In the genomic region with DNA sequence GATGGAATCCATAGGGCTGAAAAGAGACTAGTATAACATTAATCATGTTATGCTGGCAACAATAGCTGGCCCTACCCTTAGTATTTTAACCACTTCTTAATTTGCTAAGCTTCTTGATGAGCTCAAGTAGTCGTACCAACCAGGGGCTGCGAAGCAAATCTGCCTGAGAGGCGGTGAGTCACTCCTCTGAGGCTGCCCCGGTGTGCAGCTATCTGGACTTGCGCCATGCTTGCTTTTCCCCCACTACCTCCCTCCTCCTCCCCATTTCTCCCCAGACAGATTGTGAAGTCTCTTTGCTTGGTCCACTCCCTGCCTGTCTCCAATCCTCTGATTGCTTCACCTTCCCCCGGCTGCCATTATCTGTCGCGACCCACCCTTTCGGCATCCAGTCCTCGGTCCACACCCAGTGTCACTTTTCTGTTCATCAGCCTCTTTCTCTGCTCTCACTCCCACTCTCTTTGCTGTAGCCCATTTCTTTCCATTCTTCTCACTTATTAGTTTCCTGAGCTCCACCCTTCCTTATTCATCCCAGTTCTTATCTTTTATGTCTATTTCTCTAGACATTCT, we compare ENCODE assay signal across 2 cellular contexts.
TF ChIP-seq lines count a peak whose summit lies in the region.

No MANE protein-coding gene starts in this region.

TF ChIP-seq in A549, 52 proteins besides CTCF, POLR2A, EP300 and RAD21 (continued from another document):
- TF ChIP-seq FOSL2 (IDR thresholded peaks at IDR 0.05) (no peak), FOSL2 (CRISPR knock-in tag; IDR thresholded peaks at IDR 0.05) (peak; percentile 19; the same call in 1 of the 2 replicates), JUNB (IDR thresholded peaks at IDR 0.05) (no peak), HMGXB4 (CRISPR knock-in tag; IDR thresholded peaks at IDR 0.05; ENCODE audit: borderline replicate concordance) (no peak)
TF ChIP-seq in A549: peak in this region for 1.

TF ChIP-seq in K562, 482 proteins besides CTCF, POLR2A, EP300 and RAD21:
- TF ChIP-seq, protein P1, sequence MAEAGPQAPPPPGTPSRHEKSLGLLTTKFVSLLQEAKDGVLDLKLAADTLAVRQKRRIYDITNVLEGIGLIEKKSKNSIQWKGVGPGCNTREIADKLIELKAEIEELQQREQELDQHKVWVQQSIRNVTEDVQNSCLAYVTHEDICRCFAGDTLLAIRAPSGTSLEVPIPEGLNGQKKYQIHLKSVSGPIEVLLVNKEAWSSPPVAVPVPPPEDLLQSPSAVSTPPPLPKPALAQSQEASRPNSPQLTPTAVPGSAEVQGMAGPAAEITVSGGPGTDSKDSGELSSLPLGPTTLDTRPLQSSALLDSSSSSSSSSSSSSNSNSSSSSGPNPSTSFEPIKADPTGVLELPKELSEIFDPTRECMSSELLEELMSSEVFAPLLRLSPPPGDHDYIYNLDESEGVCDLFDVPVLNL (CRISPR knock-in tag; IDR thresholded peaks at IDR 0.05; ENCODE audit: low read depth): no peak
- TF ChIP-seq CHCHD3 (CRISPR knock-in tag; IDR thresholded peaks at IDR 0.05): no peak
- TF ChIP-seq XRCC4 (IDR thresholded peaks at IDR 0.05; ENCODE audit: extremely low read depth, insufficient read depth, insufficient read length): no peak
- 0 out of 2 replicates have a peak, but pooled peaks have one; percentile 45 for TF ChIP-seq JUN (IDR thresholded peaks at IDR 0.05; ENCODE audit: borderline replicate concordance, low read depth, low read length)
- no peak for TF ChIP-seq JUN (CRISPR knock-in tag; IDR thresholded peaks at IDR 0.05; ENCODE audit: borderline replicate concordance)
- no peak for TF ChIP-seq ZNF232 (CRISPR knock-in tag; IDR thresholded peaks at IDR 0.05)
- peak; percentile 59 for TF ChIP-seq FOSL1 (tag; conservative IDR thresholded peaks at IDR 0.05)
- TF ChIP-seq CEBPB (tag; IDR thresholded peaks at IDR 0.05): peak; percentile 72
- TF ChIP-seq, protein P2, sequence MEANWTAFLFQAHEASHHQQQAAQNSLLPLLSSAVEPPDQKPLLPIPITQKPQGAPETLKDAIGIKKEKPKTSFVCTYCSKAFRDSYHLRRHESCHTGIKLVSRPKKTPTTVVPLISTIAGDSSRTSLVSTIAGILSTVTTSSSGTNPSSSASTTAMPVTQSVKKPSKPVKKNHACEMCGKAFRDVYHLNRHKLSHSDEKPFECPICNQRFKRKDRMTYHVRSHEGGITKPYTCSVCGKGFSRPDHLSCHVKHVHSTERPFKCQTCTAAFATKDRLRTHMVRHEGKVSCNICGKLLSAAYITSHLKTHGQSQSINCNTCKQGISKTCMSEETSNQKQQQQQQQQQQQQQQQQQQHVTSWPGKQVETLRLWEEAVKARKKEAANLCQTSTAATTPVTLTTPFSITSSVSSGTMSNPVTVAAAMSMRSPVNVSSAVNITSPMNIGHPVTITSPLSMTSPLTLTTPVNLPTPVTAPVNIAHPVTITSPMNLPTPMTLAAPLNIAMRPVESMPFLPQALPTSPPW (CRISPR knock-in tag; IDR thresholded peaks at IDR 0.05): peak; percentile 48
- TF ChIP-seq NRF1 (conservative IDR thresholded peaks at IDR 0.05 in 1 of 2, IDR thresholded peaks at IDR 0.05 in 1 of 2): peak; percentile 25 to 30; a peak in 3 of 4 replicates
- TF ChIP-seq CEBPG (CRISPR knock-in tag; IDR thresholded peaks at IDR 0.05): no peak
- TF ChIP-seq CEBPG (tag; conservative IDR thresholded peaks at IDR 0.05 in 1 of 2, IDR thresholded peaks at IDR 0.05 in 1 of 2): peak; percentile 60 to 70
- TF ChIP-seq CBFA2T3 (IDR thresholded peaks at IDR 0.05): peak; percentile 26; the same call in 1 of the 2 replicates
- TF ChIP-seq HDAC1 (IDR thresholded peaks at IDR 0.05): no peak
- TF ChIP-seq RCOR1 (IDR thresholded peaks at IDR 0.05; ENCODE audit: borderline replicate concordance in 1 of 2, low read depth in 2 of 2, low read length in 2 of 2): 0 out of 4 replicates have a peak, but pooled peaks of 1 of the 2 experiments have one; percentile 17
- TF ChIP-seq KLF13 (tag; IDR thresholded peaks at IDR 0.05; ENCODE audit: borderline replicate concordance, low read depth): no peak
- no peak for TF ChIP-seq DNMT1 (IDR thresholded peaks at IDR 0.05)
- TF ChIP-seq, protein P3, sequence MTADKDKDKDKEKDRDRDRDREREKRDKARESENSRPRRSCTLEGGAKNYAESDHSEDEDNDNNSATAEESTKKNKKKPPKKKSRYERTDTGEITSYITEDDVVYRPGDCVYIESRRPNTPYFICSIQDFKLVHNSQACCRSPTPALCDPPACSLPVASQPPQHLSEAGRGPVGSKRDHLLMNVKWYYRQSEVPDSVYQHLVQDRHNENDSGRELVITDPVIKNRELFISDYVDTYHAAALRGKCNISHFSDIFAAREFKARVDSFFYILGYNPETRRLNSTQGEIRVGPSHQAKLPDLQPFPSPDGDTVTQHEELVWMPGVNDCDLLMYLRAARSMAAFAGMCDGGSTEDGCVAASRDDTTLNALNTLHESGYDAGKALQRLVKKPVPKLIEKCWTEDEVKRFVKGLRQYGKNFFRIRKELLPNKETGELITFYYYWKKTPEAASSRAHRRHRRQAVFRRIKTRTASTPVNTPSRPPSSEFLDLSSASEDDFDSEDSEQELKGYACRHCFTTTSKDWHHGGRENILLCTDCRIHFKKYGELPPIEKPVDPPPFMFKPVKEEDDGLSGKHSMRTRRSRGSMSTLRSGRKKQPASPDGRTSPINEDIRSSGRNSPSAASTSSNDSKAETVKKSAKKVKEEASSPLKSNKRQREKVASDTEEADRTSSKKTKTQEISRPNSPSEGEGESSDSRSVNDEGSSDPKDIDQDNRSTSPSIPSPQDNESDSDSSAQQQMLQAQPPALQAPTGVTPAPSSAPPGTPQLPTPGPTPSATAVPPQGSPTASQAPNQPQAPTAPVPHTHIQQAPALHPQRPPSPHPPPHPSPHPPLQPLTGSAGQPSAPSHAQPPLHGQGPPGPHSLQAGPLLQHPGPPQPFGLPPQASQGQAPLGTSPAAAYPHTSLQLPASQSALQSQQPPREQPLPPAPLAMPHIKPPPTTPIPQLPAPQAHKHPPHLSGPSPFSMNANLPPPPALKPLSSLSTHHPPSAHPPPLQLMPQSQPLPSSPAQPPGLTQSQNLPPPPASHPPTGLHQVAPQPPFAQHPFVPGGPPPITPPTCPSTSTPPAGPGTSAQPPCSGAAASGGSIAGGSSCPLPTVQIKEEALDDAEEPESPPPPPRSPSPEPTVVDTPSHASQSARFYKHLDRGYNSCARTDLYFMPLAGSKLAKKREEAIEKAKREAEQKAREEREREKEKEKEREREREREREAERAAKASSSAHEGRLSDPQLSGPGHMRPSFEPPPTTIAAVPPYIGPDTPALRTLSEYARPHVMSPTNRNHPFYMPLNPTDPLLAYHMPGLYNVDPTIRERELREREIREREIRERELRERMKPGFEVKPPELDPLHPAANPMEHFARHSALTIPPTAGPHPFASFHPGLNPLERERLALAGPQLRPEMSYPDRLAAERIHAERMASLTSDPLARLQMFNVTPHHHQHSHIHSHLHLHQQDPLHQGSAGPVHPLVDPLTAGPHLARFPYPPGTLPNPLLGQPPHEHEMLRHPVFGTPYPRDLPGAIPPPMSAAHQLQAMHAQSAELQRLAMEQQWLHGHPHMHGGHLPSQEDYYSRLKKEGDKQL (CRISPR knock-in tag; IDR thresholded peaks at IDR 0.05; ENCODE audit: borderline replicate concordance): no peak
- TF ChIP-seq JUND (IDR thresholded peaks at IDR 0.05; ENCODE audit: borderline replicate concordance, low read depth, low read length): peak; percentile 67; the same call in 1 of the 2 replicates
- peak; percentile 54; the same call in 1 of the 3 replicates for TF ChIP-seq JUND (tag; IDR thresholded peaks at IDR 0.05; ENCODE audit: borderline replicate concordance, low read depth, low read length)
- TF ChIP-seq USF1 (CRISPR knock-in tag; IDR thresholded peaks at IDR 0.05): no peak
- TF ChIP-seq, protein P4, sequence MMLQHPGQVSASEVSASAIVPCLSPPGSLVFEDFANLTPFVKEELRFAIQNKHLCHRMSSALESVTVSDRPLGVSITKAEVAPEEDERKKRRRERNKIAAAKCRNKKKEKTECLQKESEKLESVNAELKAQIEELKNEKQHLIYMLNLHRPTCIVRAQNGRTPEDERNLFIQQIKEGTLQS (IDR thresholded peaks at IDR 0.05): peak; percentile 49
- TF ChIP-seq, protein P4 (CRISPR knock-in tag; conservative IDR thresholded peaks at IDR 0.05): no peak
- no peak for TF ChIP-seq NFIC (IDR thresholded peaks at IDR 0.05)
- no peak for TF ChIP-seq COPS2 (conservative IDR thresholded peaks at IDR 0.05)
